19 cellular contexts compared by ENCODE assay signal in genomic region chr6:106918128-106918527, GRCh38. TPM values are rescaled to one million over a fixed set of nuclear protein-coding genes. Genes with fewer than 3 reads are reported as not detected.
DNase-seq lines count a peak whose midpoint lies in the region; ATAC-seq and TF ChIP-seq lines count a peak whose summit lies in the region.
"Had no signal": no experiment of that assay in that cellular context is flagged by ENCODE, and none has a peak within 500 bp of the region (broad histone marks: within the 10 kb centered on the region; RNA-seq: fewer than 3 reads in every experiment).

No MANE protein-coding gene starts in this region.

- H3K4me1 Mint-ChIP-seq in activated T-cell treated with anti-CD3 and anti-CD28 coated beads, Interleukin-2, amount 50 U/mL, for 72 hours (ENCODE audit: low read depth): no peaks in the 10 kb centered on the region

- no peaks in the 10 kb centered on the region for H3K27me3 ChIP-seq in WERI-Rb-1 (ENCODE audit: insufficient read depth, low read depth, severe bottlenecking)
- H3K27me3 ChIP-seq: adrenal gland, breast epithelium, colonic mucosa had no signal

- no peaks in the 10 kb centered on the region for H3K9me3 ChIP-seq in WERI-Rb-1 (ENCODE audit: severe bottlenecking)
- H3K9me3 ChIP-seq: adrenal gland, breast epithelium, colonic mucosa had no signal

- H3K27me3 Mint-ChIP-seq in activated T-cell treated with anti-CD3 and anti-CD28 coated beads, Interleukin-2, amount 50 U/mL, for 72 hours (ENCODE audit: low read depth): peaks cover 10% of the 10 kb centered on the region

- DNase-seq in COLO668 (lab: John Stamatoyannopoulos, UW; ENCODE audit: unreplicated experiment) (peak; percentile 17), LHCN-M2 (ENCODE audit: low read depth) (peak; percentile 52), NCI-H2196 (lab: John Stamatoyannopoulos, UW; ENCODE audit: unreplicated experiment) (peak; percentile 61), WERI-Rb-1 (peak; percentile 25), hepatic stellate cell (ENCODE audit: low spot score) (no peak), G401 (ENCODE audit: low spot score) (no peak)
- DNase-seq in stimulated activated naive CD8-positive, alpha-beta T cell treated with anti-CD3 and anti-CD28 coated beads, Interleukin-15, Interleukin-2, amounts not matched to agents 100 U/mL and 50 U/mL, for 24 hours: no peak
- no peak for DNase-seq in activated T-cell treated with anti-CD3 and anti-CD28 coated beads, Interleukin-2, amount 50 U/mL, for 72 hours
- DNase-seq: activated CD4-positive, CD25-positive, alpha-beta regulatory T cell treated with anti-CD3 and anti-CD28 coated beads, Interleukin-2, amount 50 U/mL, for 72 hours; activated naive CD4-positive, alpha-beta T cell; activated T-cell treated with anti-CD3 and anti-CD28 coated beads, Interleukin-2, amount 50 U/mL, for 24 hours; adrenal gland; colonic mucosa; GDM1; KBM-7; mammary epithelial cell; psoas muscle had no signal

- no peak for ATAC-seq in stimulated activated naive CD8-positive, alpha-beta T cell treated with anti-CD3 and anti-CD28 coated beads, Interleukin-15, Interleukin-2, amounts not matched to agents 100 U/mL and 50 U/mL, for 24 hours
- ATAC-seq in activated T-cell treated with anti-CD3 and anti-CD28 coated beads, Interleukin-2, amount 50 U/mL, for 72 hours (replicated peaks in 1 of 2): no peak
- ATAC-seq: psoas muscle had no signal

- no peaks in the 10 kb centered on the region for H3K36me3 Mint-ChIP-seq in activated T-cell treated with anti-CD3 and anti-CD28 coated beads, Interleukin-2, amount 50 U/mL, for 72 hours (ENCODE audit: insufficient read depth in 2 of 2)

- no peak for TF ChIP-seq CTCF in WERI-Rb-1 (IDR thresholded peaks at IDR 0.05; ENCODE audit: low read depth, low read length)

- no peaks in the 10 kb centered on the region for H3K36me3 ChIP-seq in WERI-Rb-1
- H3K36me3 ChIP-seq: adrenal gland, breast epithelium, colonic mucosa had no signal

- H3K27ac ChIP-seq in WERI-Rb-1: no peak overlapping the region
- H3K27ac ChIP-seq: adrenal gland, breast epithelium, C4-2B, colonic mucosa, psoas muscle had no signal

- no peak overlapping the region for H3K4me3 ChIP-seq in WERI-Rb-1 (ENCODE audit: low read depth, low read length)
- H3K4me3 ChIP-seq: adrenal gland, breast epithelium, colonic mucosa, psoas muscle had no signal

- H3K4me3 Mint-ChIP-seq in activated T-cell treated with anti-CD3 and anti-CD28 coated beads, Interleukin-2, amount 50 U/mL, for 72 hours: no peak overlapping the region
- H3K4me3 Mint-ChIP-seq: activated T-cell treated with anti-CD3 and anti-CD28 coated beads, Interleukin-2, amount 50 U/mL, for 24 hours had no signal

- in situ Hi-C loops in G401 (cut with HindIII; ENCODE audit: low sequenced_read_pairs): no loop called here

- no peak overlapping the region for H3K27ac Mint-ChIP-seq in activated T-cell treated with anti-CD3 and anti-CD28 coated beads, Interleukin-2, amount 50 U/mL, for 72 hours
- H3K27ac Mint-ChIP-seq: activated T-cell treated with anti-CD3 and anti-CD28 coated beads, Interleukin-2, amount 50 U/mL, for 24 hours had no signal

- no peaks in the 10 kb centered on the region for H3K9me3 Mint-ChIP-seq in activated T-cell treated with anti-CD3 and anti-CD28 coated beads, Interleukin-2, amount 50 U/mL, for 72 hours
- H3K9me3 Mint-ChIP-seq: activated T-cell treated with anti-CD3 and anti-CD28 coated beads, Interleukin-2, amount 50 U/mL, for 24 hours had no signal

RNA-seq across cellular contexts. Expression of gene CD24, which starts 56.4 kb away (rescaled TPM):
- 21.5 and 50.8 TPM in 2 replicates for total RNA-seq in LHCN-M2 (2014; rRNA removed)
- polyA plus RNA-seq in LHCN-M2 (2012): 15.5 TPM
- 1 to 10 TPM in 1 of 2 donors, under 1 TPM in 1; 0.34 to 1.3 TPM for total RNA-seq in activated T-cell treated with anti-CD3 and anti-CD28 coated beads, Interleukin-2, amount 50 U/mL, for 72 hours
- total RNA-seq in G401 (2014; rRNA removed; shearing (Covaris generic)): 1.3 TPM in 1 of 2 replicates, not detected in the other

Comparison
In these comparisons a context has a peak if more than half of its experiments do, and no peak if none do; other contexts are left out.
1. DNase-seq: peak in COLO668 (single experiment), LHCN-M2 (single experiment), NCI-H2196 (single experiment) and WERI-Rb-1 (single experiment); none in stimulated activated naive CD8-positive, alpha-beta T cell treated with anti-CD3 and anti-CD28 coated beads, Interleukin-15, Interleukin-2, amounts not matched to agents 100 U/mL and 50 U/mL, for 24 hours (single experiment), hepatic stellate cell (single experiment), activated T-cell treated with anti-CD3 and anti-CD28 coated beads, Interleukin-2, amount 50 U/mL, for 72 hours (0 of 2) and G401 (single experiment).